ENCODE assay signal across 9 cellular contexts in genomic region chr11:128904303-128904871, GRCh38. TPM values are rescaled to one million over a fixed set of nuclear protein-coding genes. Genes with fewer than 3 reads are reported as not detected.
DNase-seq lines count a peak whose midpoint lies in the region; ATAC-seq and TF ChIP-seq lines count a peak whose summit lies in the region.
"Had no signal": no experiment of that assay in that cellular context is flagged by ENCODE, and none has a peak within 500 bp of the region (broad histone marks: within the 10 kb centered on the region; RNA-seq: fewer than 3 reads in every experiment).

No MANE protein-coding gene starts in this region.

- H3K36me3 ChIP-seq in endodermal cell (ENCODE audit: control insufficient read depth, insufficient read depth, low read length) (no peaks in the 10 kb centered on the region), rectal smooth muscle tissue (ENCODE audit: control insufficient read depth, insufficient read depth, low read length) (no peaks in the 10 kb centered on the region), H7 (replicated peaks; ENCODE audit: control insufficient read depth, insufficient read depth, low read length) (no peaks in the 10 kb centered on the region)

- no peak overlapping the region for H3K27ac Mint-ChIP-seq in endodermal cell

- H3K27ac ChIP-seq in endodermal cell (ENCODE audit: low read depth, low read length) (no peak overlapping the region), rectal smooth muscle tissue (ENCODE audit: low read depth, low read length) (peak overlapping the region; percentile 40)

- TF ChIP-seq CTCF in NB4 (IDR thresholded peaks at IDR 0.05; ENCODE audit: low read depth, low read length) (no peak), endodermal cell (conservative IDR thresholded peaks at IDR 0.05) (no peak)

- H3K4me3 Mint-ChIP-seq in endodermal cell = peak overlapping the region; percentile 62

- H3K9ac ChIP-seq in endodermal cell (ENCODE audit: extremely low read depth, low read length, poor library complexity, severe bottlenecking) = no peak overlapping the region
- no peak overlapping the region for H3K9ac ChIP-seq in rectal smooth muscle tissue (ENCODE audit: low read length)

- H3K27me3 ChIP-seq in endodermal cell (ENCODE audit: control insufficient read depth, insufficient read depth, low read length, poor library complexity, severe bottlenecking) = peaks cover 89% of the 10 kb centered on the region
- H3K27me3 ChIP-seq in rectal smooth muscle tissue (ENCODE audit: control insufficient read depth, insufficient read depth, low read length) = no peaks in the 10 kb centered on the region
- H3K27me3 ChIP-seq in H7 (ENCODE audit: control insufficient read depth, insufficient read depth, low read length) = peaks cover 75% of the 10 kb centered on the region

- H3K4me3 ChIP-seq in NB4 (ENCODE audit: low read depth, low read length) = peak overlapping the region; percentile 44
- no peak overlapping the region for H3K4me3 ChIP-seq in endodermal cell (ENCODE audit: low read length)
- H3K4me3 ChIP-seq in rectal smooth muscle tissue (ENCODE audit: low read length) = no peak overlapping the region
- no peak overlapping the region; the same call in none of the 2 replicates for H3K4me3 ChIP-seq in H7 (ENCODE audit: insufficient read depth, low read depth, low read length)

- WGBS in endodermal cell (ENCODE audit: insufficient coverage in 1 of 2, insufficient read length in 1 of 2), 2 experiments = 34 to 35% methylated on average over 14 to 19 of the region's 19 CpGs

- H3K36me3 Mint-ChIP-seq in endodermal cell (ENCODE audit: low read depth) = no peaks in the 10 kb centered on the region

- peaks cover 31% of the 10 kb centered on the region for H3K4me1 Mint-ChIP-seq in endodermal cell

- H3K4me1 ChIP-seq in endodermal cell (ENCODE audit: control insufficient read depth, insufficient read depth, low read length) (peaks cover 13% of the 10 kb centered on the region), rectal smooth muscle tissue (ENCODE audit: control insufficient read depth, insufficient read depth, low read length) (no peaks in the 10 kb centered on the region)

- peaks cover 69% of the 10 kb centered on the region for H3K27me3 Mint-ChIP-seq in endodermal cell (ENCODE audit: insufficient read depth)

- H3K9me3 Mint-ChIP-seq in endodermal cell = peaks cover 2% of the 10 kb centered on the region

- DNase-seq in EL (peak; percentile 19), NB4 (ENCODE audit: low read depth) (peak; percentile 28), endodermal cell (peak; percentile 70), H7 (no peak), COLO668 (lab: John Stamatoyannopoulos, UW; ENCODE audit: unreplicated experiment) (no peak)
- no peak for DNase-seq in stimulated activated CD4-positive, alpha-beta T cell treated with anti-CD3 and anti-CD28 coated beads, Interleukin-4, amount 100 ng/mL, for 4 hours
- DNase-seq: activated effector memory CD4-positive, alpha-beta T cell treated with Interleukin-2 at 50 U/mL for 16 hours had no signal

- no peak for ATAC-seq in activated CD4-positive, CD25-positive, alpha-beta regulatory T cell treated with anti-CD3 and anti-CD28 coated beads, Interleukin-2, amount 50 U/mL, for 24 hours

- no peak for TF ChIP-seq POLR2A in NB4 (IDR thresholded peaks at IDR 0.05; ENCODE audit: extremely low read depth, insufficient read length)

- H3K9me3 ChIP-seq in endodermal cell (ENCODE audit: control insufficient read depth, low read length) = no peaks in the 10 kb centered on the region

RNA-seq across cellular contexts. Expression of gene KCNJ5, which starts 13.2 kb away (rescaled TPM):
- total RNA-seq in endodermal cell = 1 to 10 TPM in 1 of 2 donors, under 1 TPM in 1; 0.60 to 1.1 TPM
- 0.64 TPM for polyA plus RNA-seq in endodermal cell (2013, experiment 1 of 2)
- 1.2 TPM for polyA plus RNA-seq in endodermal cell (2013, experiment 2 of 2)
- total RNA-seq in H7 (2014; rRNA removed; shearing (Covaris generic)) = 0.04 and 0.35 TPM in 2 replicates

RNA-seq across cellular contexts. Expression of gene KCNJ1, which starts 37.3 kb away (rescaled TPM):
- total RNA-seq in endodermal cell = not detected
- 0.36 TPM for polyA plus RNA-seq in endodermal cell (2013, experiment 1 of 2)
- polyA plus RNA-seq in endodermal cell (2013, experiment 2 of 2) = not detected
- total RNA-seq in H7 (2014; rRNA removed; shearing (Covaris generic)) = 0.07 TPM in 1 of 2 replicates, not detected in the other

RNA-seq across cellular contexts. Expression of gene TP53AIP1, which starts 38.3 kb away (rescaled TPM):
- total RNA-seq in endodermal cell = not detected
- not detected for polyA plus RNA-seq in endodermal cell (2013, experiment 1 of 2)
- 0.12 TPM for polyA plus RNA-seq in endodermal cell (2013, experiment 2 of 2)
- 0.07 TPM in 1 of 2 replicates, not detected in the other for total RNA-seq in H7 (2014; rRNA removed; shearing (Covaris generic))

Comparison
In these comparisons a context has a peak if more than half of its experiments do, and no peak if none do; other contexts are left out.
1. DNase-seq: peak in EL (single experiment), NB4 (single experiment) and endodermal cell (single experiment); none in H7 (single experiment), stimulated activated CD4-positive, alpha-beta T cell treated with anti-CD3 and anti-CD28 coated beads, Interleukin-4, amount 100 ng/mL, for 4 hours (0 of 2) and COLO668 (single experiment).